In the genomic region with DNA sequence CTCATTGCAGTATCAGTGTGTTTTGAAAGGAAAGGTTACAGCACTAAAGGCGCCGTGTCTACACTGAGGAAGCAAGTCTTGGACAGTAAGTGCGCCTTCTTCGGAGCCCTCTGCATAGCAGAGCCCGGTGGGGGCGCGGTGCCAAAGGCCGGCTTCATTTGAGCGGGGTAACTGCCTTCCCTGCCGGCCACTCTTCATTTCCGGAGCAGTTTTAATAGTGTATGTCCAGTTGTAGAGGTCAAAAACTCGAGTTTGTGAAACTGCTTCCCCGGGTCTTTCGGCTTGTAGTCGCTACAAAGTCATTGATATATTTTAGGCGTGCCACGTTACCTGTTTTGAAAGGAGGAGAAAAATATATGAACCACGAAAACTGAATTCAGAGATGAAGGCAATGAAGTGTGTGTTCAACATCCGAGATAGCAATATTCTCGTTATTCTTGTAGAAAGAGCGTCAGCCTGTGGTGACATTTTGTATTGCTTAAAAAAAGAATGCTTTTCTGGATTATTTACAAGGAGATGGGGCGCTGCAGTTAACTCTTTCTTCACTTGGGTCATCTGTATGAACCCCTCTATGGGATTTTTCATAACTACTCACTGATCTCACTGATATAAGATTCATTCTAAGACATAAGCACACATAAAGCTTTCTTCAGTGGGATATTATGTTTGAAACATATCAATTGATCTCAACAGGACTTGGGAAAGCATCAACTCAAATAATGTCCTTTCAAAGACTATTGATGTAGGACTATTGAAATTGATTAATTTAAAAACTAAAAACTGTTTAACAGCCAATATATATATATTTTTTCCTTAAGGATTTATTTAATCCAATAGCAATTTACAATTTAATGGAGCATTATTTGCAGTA, we compare ENCODE assay signal across 8 cellular contexts. TPM values are rescaled to one million over a fixed set of nuclear protein-coding genes. Genes with fewer than 3 reads are reported as not detected.
A peak's percentile ranks its signal among the peaks of the same experiment; 100 is the strongest.
DNase-seq lines count a peak whose midpoint lies in the region; ATAC-seq and TF ChIP-seq lines count a peak whose summit lies in the region.

No MANE protein-coding gene starts in this region.

- ATAC-seq in GM19043 (IDR thresholded peaks at IDR 0.05; ENCODE audit: low read depth, unreplicated experiment) = peak; percentile 12
- peak; percentile 17 for ATAC-seq in HG03432 (IDR thresholded peaks at IDR 0.05; ENCODE audit: unreplicated experiment)
- no peak for ATAC-seq in activated CD8-positive, alpha-beta T cell treated with anti-CD3 and anti-CD28 coated beads for 36 hours

- intact Hi-C loops in activated CD8-positive, alpha-beta T cell treated with anti-CD3 and anti-CD28 coated beads for 36 hours (cut with micrococcal nuclease) = no loop called here

- peaks cover 14% of the 10 kb centered on the region for H3K27me3 Mint-ChIP-seq in activated CD8-positive, alpha-beta T cell treated with anti-CD3 and anti-CD28 coated beads for 36 hours

- peak in 12 of 14 donors; percentile 15 to 85 (median 77) for DNase-seq in C1 segment of cervical spinal cord (lab: John Stamatoyannopoulos, UW)
- DNase-seq in NCI-H526 (lab: John Stamatoyannopoulos, UW) = peak; percentile 70 to 87
- DNase-seq in activated CD8-positive, alpha-beta T cell treated with anti-CD3 and anti-CD28 coated beads for 36 hours = peak; percentile 58
- peak; percentile 68 for DNase-seq in epithelial cell of esophagus (ENCODE audit: low read depth)
- DNase-seq in middle frontal gyrus (ENCODE audit: extremely low spot score, low spot score) = peak; percentile 44
- DNase-seq in stromal cell of bone marrow (ENCODE audit: low read depth) = peak; percentile 58

- peak overlapping the region; percentile 89 for H3K4me3 Mint-ChIP-seq in activated CD8-positive, alpha-beta T cell treated with anti-CD3 and anti-CD28 coated beads for 36 hours

- peak overlapping the region; percentile 97 for H3K4me3 ChIP-seq in epithelial cell of esophagus (ENCODE audit: low read length)

- peak; percentile 77 for TF ChIP-seq CTCF in activated CD8-positive, alpha-beta T cell treated with anti-CD3 and anti-CD28 coated beads for 36 hours (IDR thresholded peaks at IDR 0.05)
- TF ChIP-seq CTCF in epithelial cell of esophagus (IDR thresholded peaks at IDR 0.05; ENCODE audit: insufficient read depth, low read depth, low read length, missing control alignments) = peak; percentile 67

- POLR2A ChIA-PET in activated CD8-positive, alpha-beta T cell treated with anti-CD3 and anti-CD28 coated beads for 36 hours (lab: Charles Lee) = interaction anchor here (0.6 to 2.1 kb wide), 4 partner anchors 10 to 37 kb away, joined by 3 to 7 read pairs (median 4); no protein-coding TSS in a partner anchor

- H3K36me3 Mint-ChIP-seq in activated CD8-positive, alpha-beta T cell treated with anti-CD3 and anti-CD28 coated beads for 36 hours (ENCODE audit: low read depth) = no peaks in the 10 kb centered on the region

- H3K4me1 Mint-ChIP-seq in activated CD8-positive, alpha-beta T cell treated with anti-CD3 and anti-CD28 coated beads for 36 hours (ENCODE audit: low read depth) = peaks cover 22% of the 10 kb centered on the region

- CTCF ChIA-PET in activated CD8-positive, alpha-beta T cell treated with anti-CD3 and anti-CD28 coated beads for 36 hours (lab: Charles Lee) = interaction anchor here (0.9 to 4.2 kb wide), 7 partner anchors 10 to 773 kb away, joined by 3 to 23 read pairs (median 4); no protein-coding TSS in a partner anchor

- H3K27ac Mint-ChIP-seq in activated CD8-positive, alpha-beta T cell treated with anti-CD3 and anti-CD28 coated beads for 36 hours = peak overlapping the region; percentile 97

- no peaks in the 10 kb centered on the region for H3K9me3 Mint-ChIP-seq in activated CD8-positive, alpha-beta T cell treated with anti-CD3 and anti-CD28 coated beads for 36 hours

RNA-seq across cellular contexts. Expression of gene ALCAM, which starts 3.0 kb away (rescaled TPM):
- 10 to 100 TPM; 13.9 to 14.5 TPM for total RNA-seq in activated CD8-positive, alpha-beta T cell treated with anti-CD3 and anti-CD28 coated beads for 36 hours
